23 cellular contexts compared by ENCODE assay signal in genomic region chr1:156772222-156772621, GRCh38. TPM values are rescaled to one million over a fixed set of nuclear protein-coding genes. Genes with fewer than 3 reads are reported as not detected.
DNase-seq lines count a peak whose midpoint lies in the region; ATAC-seq and TF ChIP-seq lines count a peak whose summit lies in the region.
"Had no signal": no experiment of that assay in that cellular context is flagged by ENCODE, and none has a peak within 500 bp of the region (broad histone marks: within the 10 kb centered on the region; RNA-seq: fewer than 3 reads in every experiment).

No MANE protein-coding gene starts in this region.

- peaks cover 76% of the 10 kb centered on the region for H3K4me1 Mint-ChIP-seq in activated T-cell treated with anti-CD3 and anti-CD28 coated beads, Interleukin-2, amount 50 U/mL, for 72 hours (ENCODE audit: low read depth)

- 92% methylated on average over 3 of the region's 3 CpGs for WGBS in smooth muscle cell (ENCODE audit: low lambda C conversion rate)

- peaks cover 17% of the 10 kb centered on the region for H3F3A ChIP-seq in smooth muscle cell (ENCODE audit: low read depth)

- H3K9me2 ChIP-seq in OCI-LY7 (ENCODE audit: insufficient read depth, low read length) = no peaks in the 10 kb centered on the region

- DNase-seq in activated T-cell treated with anti-CD3 and anti-CD28 coated beads, Interleukin-2, amount 50 U/mL, for 72 hours = no peak
- no peak for DNase-seq in activated T-cell treated with anti-CD3 and anti-CD28 coated beads, Interleukin-2, amount 50 U/mL, for 1 hour
- DNase-seq in OCI-LY7 (ENCODE audit: low spot score) (no peak), epithelial cell of proximal tubule (ENCODE audit: low read depth) (no peak), smooth muscle cell (lab: John Stamatoyannopoulos, UW; ENCODE audit: unreplicated experiment) (no peak), upper lobe of right lung (no peak), SIG-M5 (lab: John Stamatoyannopoulos, UW) (no peak), foreskin keratinocyte (no peak)
- DNase-seq: 8988T; activated CD4-positive, CD25-positive, alpha-beta regulatory T cell; activated naive CD4-positive, alpha-beta T cell; activated T-cell treated with anti-CD3 and anti-CD28 coated beads, Interleukin-2, amount 50 U/mL, for 24 hours; AML-193; CD8-positive, alpha-beta memory T cell; kidney; NCI-H1105 treated with DMSO at 0.1 percent for 48 hours; NCI-H2029 treated with DMSO at 0.1 percent for 48 hours; NCI-H774; spleen; stimulated activated CD4-positive, alpha-beta T cell treated with anti-CD3 and anti-CD28 coated beads, Interleukin-2, amount 100 ng/mL, for 48 hours; stimulated activated naive B cell treated with anti-CD40 and anti-IgM and Interleukin-4, amounts not matched to agents 10 μg/mL and 1 μg/mL and 100 μg/mL, for 72 hours; tibial artery had no signal

- no peaks in the 10 kb centered on the region for H3K27me3 ChIP-seq in smooth muscle cell (ENCODE audit: low read depth)
- H3K27me3 ChIP-seq in upper lobe of right lung = no peaks in the 10 kb centered on the region
- no peaks in the 10 kb centered on the region for H3K27me3 ChIP-seq in foreskin keratinocyte
- H3K27me3 ChIP-seq: spleen, tibial artery had no signal

- no peak for ATAC-seq in activated T-cell treated with anti-CD3 and anti-CD28 coated beads, Interleukin-2, amount 50 U/mL, for 72 hours (replicated peaks in 1 of 2)
- no peak for ATAC-seq in upper lobe of right lung
- no peak for ATAC-seq in foreskin keratinocyte
- ATAC-seq: stimulated activated naive B cell treated with anti-CD40 and anti-IgM and Interleukin-4, amounts not matched to agents 10 μg/mL and 1 μg/mL and 100 μg/mL, for 72 hours had no signal

- H3K36me3 Mint-ChIP-seq in activated T-cell treated with anti-CD3 and anti-CD28 coated beads, Interleukin-2, amount 50 U/mL, for 72 hours (ENCODE audit: insufficient read depth in 2 of 2) = peaks cover 7 to 26% of the 10 kb centered on the region in 2 donors

- peaks cover 25% of the 10 kb centered on the region for H4K20me1 ChIP-seq in OCI-LY7 (ENCODE audit: insufficient read depth, low read length)
- peaks cover 89% of the 10 kb centered on the region for H4K20me1 ChIP-seq in smooth muscle cell (ENCODE audit: low read depth)

- H3K27ac Mint-ChIP-seq in activated T-cell treated with anti-CD3 and anti-CD28 coated beads, Interleukin-2, amount 50 U/mL, for 72 hours = peak overlapping the region; percentile 1
- H3K27ac Mint-ChIP-seq: activated T-cell treated with anti-CD3 and anti-CD28 coated beads, Interleukin-2, amount 50 U/mL, for 24 hours had no signal

- no peak for TF ChIP-seq CTCF in OCI-LY7 (conservative IDR thresholded peaks at IDR 0.05; ENCODE audit: low read length)
- TF ChIP-seq CTCF in epithelial cell of proximal tubule (conservative IDR thresholded peaks at IDR 0.05; ENCODE audit: low read depth, low read length) = peak; percentile 3
- no peak for TF ChIP-seq CTCF in smooth muscle cell (IDR thresholded peaks at IDR 0.05; ENCODE audit: borderline replicate concordance, insufficient read depth, poor library complexity, severe bottlenecking)
- no peak for TF ChIP-seq CTCF in upper lobe of right lung (IDR thresholded peaks at IDR 0.05)
- no peak for TF ChIP-seq CTCF in foreskin keratinocyte (conservative IDR thresholded peaks at IDR 0.05)

- H3K4me1 ChIP-seq in OCI-LY7 (ENCODE audit: insufficient read depth, low read length, poor library complexity, severe bottlenecking) (peaks cover 22% of the 10 kb centered on the region), smooth muscle cell (ENCODE audit: low read depth) (peaks cover 19% of the 10 kb centered on the region), upper lobe of right lung (peaks cover 37% of the 10 kb centered on the region), foreskin keratinocyte (no peaks in the 10 kb centered on the region)

- POLR2A ChIA-PET in OCI-LY7 (lab: Charles Lee) = interaction anchor here (0.6 to 1.2 kb wide), 2 partner anchors 9 to 12 kb away, joined by 3 to 4 read pairs; no protein-coding TSS in a partner anchor

- BruUV-seq in OCI-LY7 (replicated peaks; lab: Mats Ljungman, UMichigan) = no TSS peak

- H3K9me3 ChIP-seq in OCI-LY7 (ENCODE audit: low read length) (no peaks in the 10 kb centered on the region), smooth muscle cell (replicated peaks; ENCODE audit: low read depth) (no peaks in the 10 kb centered on the region), upper lobe of right lung (no peaks in the 10 kb centered on the region)
- H3K9me3 ChIP-seq: spleen, tibial artery had no signal

- H3K4me2 ChIP-seq in OCI-LY7 (ENCODE audit: low read length) (peak overlapping the region; percentile 6; the same call in 1 of the 2 replicates), smooth muscle cell (peak overlapping the region; percentile 77)

- no peaks in the 10 kb centered on the region for H3K9me3 Mint-ChIP-seq in activated T-cell treated with anti-CD3 and anti-CD28 coated beads, Interleukin-2, amount 50 U/mL, for 72 hours
- H3K9me3 Mint-ChIP-seq: activated T-cell treated with anti-CD3 and anti-CD28 coated beads, Interleukin-2, amount 50 U/mL, for 24 hours; CD8-positive, alpha-beta memory T cell; stimulated activated naive B cell treated with anti-CD40 and anti-IgM and Interleukin-4, amounts not matched to agents 10 μg/mL and 1 μg/mL and 100 μg/mL, for 72 hours had no signal

- intact Hi-C loops in OCI-LY7 (cut with micrococcal nuclease; ENCODE audit: unreplicated experiment) (no loop called here), upper lobe of right lung (cut with DNase I) (no loop called here)

- CTCF ChIA-PET in OCI-LY7 (lab: Charles Lee; ENCODE audit: unreplicated experiment) = no interaction called here

- no peak overlapping the region for H3K9ac ChIP-seq in smooth muscle cell (ENCODE audit: low read depth)

- H3K4me3 Mint-ChIP-seq in activated T-cell treated with anti-CD3 and anti-CD28 coated beads, Interleukin-2, amount 50 U/mL, for 72 hours = no peak overlapping the region
- H3K4me3 Mint-ChIP-seq: activated T-cell treated with anti-CD3 and anti-CD28 coated beads, Interleukin-2, amount 50 U/mL, for 24 hours; stimulated activated naive B cell treated with anti-CD40 and anti-IgM and Interleukin-4, amounts not matched to agents 10 μg/mL and 1 μg/mL and 100 μg/mL, for 72 hours had no signal

- no peak overlapping the region for H2AFZ ChIP-seq in OCI-LY7 (ENCODE audit: low read length)
- no peak overlapping the region for H2AFZ ChIP-seq in smooth muscle cell (ENCODE audit: low read depth)

- H3K27me3 Mint-ChIP-seq in activated T-cell treated with anti-CD3 and anti-CD28 coated beads, Interleukin-2, amount 50 U/mL, for 72 hours (ENCODE audit: low read depth) = no peaks in the 10 kb centered on the region
- H3K27me3 Mint-ChIP-seq: activated T-cell treated with anti-CD3 and anti-CD28 coated beads, Interleukin-2, amount 50 U/mL, for 24 hours; stimulated activated naive B cell treated with anti-CD40 and anti-IgM and Interleukin-4, amounts not matched to agents 10 μg/mL and 1 μg/mL and 100 μg/mL, for 72 hours had no signal

- H3K79me2 ChIP-seq in OCI-LY7 (ENCODE audit: insufficient read depth, low read depth, low read length) (peaks cover 87% of the 10 kb centered on the region), smooth muscle cell (ENCODE audit: low read depth) (peaks cover 94% of the 10 kb centered on the region)

- H3K27ac ChIP-seq in OCI-LY7 (ENCODE audit: low read depth, low read length, poor library complexity, severe bottlenecking) (no peak overlapping the region), smooth muscle cell (ENCODE audit: low read depth) (peak overlapping the region; percentile 20), upper lobe of right lung (no peak overlapping the region), foreskin keratinocyte (no peak overlapping the region)
- H3K27ac ChIP-seq: tibial artery had no signal

- H3K4me3 ChIP-seq in OCI-LY7 (ENCODE audit: low read depth, low read length, poor library complexity, severe bottlenecking) (no peak overlapping the region), epithelial cell of proximal tubule (ENCODE audit: low read depth, low read length) (no peak overlapping the region), smooth muscle cell (no peak overlapping the region), upper lobe of right lung (no peak overlapping the region)
- H3K4me3 ChIP-seq: coronary artery, spleen, tibial artery had no signal

- H3K36me3 ChIP-seq in OCI-LY7 (ENCODE audit: insufficient read depth, low read length) (peaks cover 57% of the 10 kb centered on the region), smooth muscle cell (ENCODE audit: low read depth) (no peaks in the 10 kb centered on the region), upper lobe of right lung (peaks cover 18% of the 10 kb centered on the region)

RNA-seq across cellular contexts. Expression of gene PRCC, which starts 4.9 kb away (rescaled TPM):
- total RNA-seq in activated T-cell treated with anti-CD3 and anti-CD28 coated beads, Interleukin-2, amount 50 U/mL, for 72 hours = 10 to 100 TPM; 67.7 to 84.4 TPM
- 53.7 and 54.0 TPM in 2 replicates for total RNA-seq in OCI-LY7 (2014; rRNA removed; shearing (Covaris generic))
- 81.5 and 82.9 TPM in 2 replicates for total RNA-seq in OCI-LY7 (2022)
- 49.5 and 51.2 TPM in 2 replicates for total RNA-seq in epithelial cell of proximal tubule
- 31.0 and 37.7 TPM in 2 replicates for total RNA-seq in smooth muscle cell
- polyA plus RNA-seq in smooth muscle cell = 68.1 and 68.7 TPM in 2 replicates
- total RNA-seq in upper lobe of right lung = 48.5 TPM
- total RNA-seq in foreskin keratinocyte = 37.7 and 43.3 TPM in 2 replicates
- polyA plus RNA-seq in foreskin keratinocyte = 54.1 and 62.2 TPM in 2 replicates

RNA-seq across cellular contexts. Expression of gene HDGF, which starts 20.7 kb away (rescaled TPM):
- total RNA-seq in activated T-cell treated with anti-CD3 and anti-CD28 coated beads, Interleukin-2, amount 50 U/mL, for 72 hours = 100 to 1,000 TPM; 185 to 217 TPM
- total RNA-seq in OCI-LY7 (2014; rRNA removed; shearing (Covaris generic)) = 291 and 346 TPM in 2 replicates
- total RNA-seq in OCI-LY7 (2022) (315 and 329 TPM in 2 replicates), epithelial cell of proximal tubule (279 and 348 TPM in 2 replicates), smooth muscle cell (88.4 and 97.2 TPM in 2 replicates), upper lobe of right lung (144 TPM), foreskin keratinocyte (430 and 481 TPM in 2 replicates)
- polyA plus RNA-seq in smooth muscle cell (109 and 134 TPM in 2 replicates), foreskin keratinocyte (386 and 479 TPM in 2 replicates)

RNA-seq across cellular contexts. Expression of gene MRPL24, which starts 31.3 kb away (rescaled TPM):
- 10 to 100 TPM; 45.9 to 67.8 TPM for total RNA-seq in activated T-cell treated with anti-CD3 and anti-CD28 coated beads, Interleukin-2, amount 50 U/mL, for 72 hours
- 55.3 and 69.0 TPM in 2 replicates for total RNA-seq in OCI-LY7 (2014; rRNA removed; shearing (Covaris generic))
- total RNA-seq in OCI-LY7 (2022) (49.3 and 56.6 TPM in 2 replicates), epithelial cell of proximal tubule (47.7 and 65.8 TPM in 2 replicates), smooth muscle cell (16.5 and 29.3 TPM in 2 replicates), upper lobe of right lung (41.8 TPM), foreskin keratinocyte (117 and 145 TPM in 2 replicates)
- polyA plus RNA-seq in smooth muscle cell (68.6 and 79.6 TPM in 2 replicates), foreskin keratinocyte (173 and 199 TPM in 2 replicates)

RNA-seq across cellular contexts. Expression of gene ISG20L2, which starts 43.7 kb away (rescaled TPM):
- total RNA-seq in activated T-cell treated with anti-CD3 and anti-CD28 coated beads, Interleukin-2, amount 50 U/mL, for 72 hours = 10 to 100 TPM; 36.3 to 37.1 TPM
- total RNA-seq in OCI-LY7 (2014; rRNA removed; shearing (Covaris generic)) = 36.5 and 37.9 TPM in 2 replicates
- 71.3 and 74.1 TPM in 2 replicates for total RNA-seq in OCI-LY7 (2022)
- 19.4 and 26.4 TPM in 2 replicates for total RNA-seq in epithelial cell of proximal tubule
- total RNA-seq in smooth muscle cell = 13.8 and 20.3 TPM in 2 replicates
- polyA plus RNA-seq in smooth muscle cell = 17.4 and 19.2 TPM in 2 replicates
- total RNA-seq in upper lobe of right lung = 28.3 TPM
- 31.7 and 32.0 TPM in 2 replicates for total RNA-seq in foreskin keratinocyte
- polyA plus RNA-seq in foreskin keratinocyte = 22.3 and 28.6 TPM in 2 replicates

RNA-seq across cellular contexts. Expression of gene METTL25B, which starts 44.0 kb away (rescaled TPM):
- 100 to 1,000 TPM in 1 of 2 donors, 10 to 100 TPM in 1; 90.5 to 100 TPM for total RNA-seq in activated T-cell treated with anti-CD3 and anti-CD28 coated beads, Interleukin-2, amount 50 U/mL, for 72 hours
- 24.7 and 28.0 TPM in 2 replicates for total RNA-seq in OCI-LY7 (2014; rRNA removed; shearing (Covaris generic))
- total RNA-seq in OCI-LY7 (2022) (45.6 and 54.1 TPM in 2 replicates), epithelial cell of proximal tubule (6.9 and 19.9 TPM in 2 replicates), smooth muscle cell (5.4 and 11.0 TPM in 2 replicates), upper lobe of right lung (42.4 TPM), foreskin keratinocyte (13.8 and 15.7 TPM in 2 replicates)
- polyA plus RNA-seq in smooth muscle cell (17.5 and 21.7 TPM in 2 replicates), foreskin keratinocyte (19.7 TPM in 2 replicates)
